Comparison of ENCODE assay signal across 27 cellular contexts in the genomic region with DNA sequence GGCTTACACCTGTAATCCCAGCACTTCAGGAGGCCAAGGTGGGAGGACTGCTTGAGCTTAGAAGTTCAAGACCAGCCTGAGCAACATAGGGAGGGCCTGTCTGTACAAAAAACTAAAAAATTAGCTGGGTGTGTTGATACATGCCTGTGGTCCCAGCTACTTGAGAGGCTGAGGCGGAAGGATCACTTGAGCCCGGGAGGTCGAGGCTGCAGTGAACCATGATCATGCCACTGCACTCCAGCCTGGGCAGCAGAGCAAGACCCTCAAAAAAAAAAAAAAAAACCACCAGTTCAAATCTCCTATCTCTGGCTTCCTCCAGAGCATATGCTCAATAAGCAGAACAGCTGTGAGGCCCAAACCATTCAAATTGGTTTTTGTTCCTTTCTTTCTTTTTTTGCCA. TPM values are rescaled to one million over a fixed set of nuclear protein-coding genes. Genes with fewer than 3 reads are reported as not detected.
DNase-seq lines count a peak whose midpoint lies in the region; ATAC-seq, FAIRE-seq and TF ChIP-seq lines count a peak whose summit lies in the region.
"Had no signal": no experiment of that assay in that cellular context is flagged by ENCODE, and none has a peak within 500 bp of the region (broad histone marks: within the 10 kb centered on the region; RNA-seq: fewer than 3 reads in every experiment).

No MANE protein-coding gene starts in this region.

- peaks cover 67% of the 10 kb centered on the region for H3K79me2 ChIP-seq in GM12878 (ENCODE audit: control insufficient read depth, insufficient read depth, low read length)

- H3K36me3 Mint-ChIP-seq in activated naive CD4-positive, alpha-beta T cell treated with anti-CD3 and anti-CD28 coated beads, Interleukin-2, amount 10 ng/mL, durations not matched to agents 7 days and 5 days = peaks cover 37% of the 10 kb centered on the region
- peaks cover 9% of the 10 kb centered on the region for H3K36me3 Mint-ChIP-seq in IgD-negative memory B cell
- H3K36me3 Mint-ChIP-seq in naive thymus-derived CD8-positive, alpha-beta T cell = peaks cover 0 to 24% (median 4%) of the 10 kb centered on the region in 3 donors

- no peak overlapping the region for H3K4me3 ChIP-seq in GM12878
- H3K4me3 ChIP-seq: BLaER1, coronary artery, spleen had no signal

- peak overlapping the region; percentile 28; the same call in 1 of the 2 replicates for H3K27ac ChIP-seq in GM12878 (ENCODE audit: control insufficient read depth, insufficient read depth)
- H3K27ac ChIP-seq: BLaER1, coronary artery, spleen had no signal

- peaks cover 11% of the 10 kb centered on the region for H3K4me1 ChIP-seq in GM12878 (ENCODE audit: control insufficient read depth, insufficient read depth, low read length)

- peaks cover 60% of the 10 kb centered on the region for H3K4me1 Mint-ChIP-seq in activated naive CD4-positive, alpha-beta T cell treated with anti-CD3 and anti-CD28 coated beads, Interleukin-2, amount 10 ng/mL, durations not matched to agents 7 days and 5 days
- H3K4me1 Mint-ChIP-seq in IgD-negative memory B cell = peaks cover 7 to 32% (median 24%) of the 10 kb centered on the region in 3 donors
- H3K4me1 Mint-ChIP-seq in naive thymus-derived CD8-positive, alpha-beta T cell = peaks cover 35 to 80% (median 75%) of the 10 kb centered on the region in 4 donors

- ATAC-seq in GM12878 = no peak; the same call in 2 of the 3 replicates
- peak in 1 of 2 donors; percentile 5 for ATAC-seq in naive thymus-derived CD8-positive, alpha-beta T cell
- ATAC-seq: Panc1; stimulated activated naive B cell treated with anti-CD40 and anti-IgM and Interleukin-4, amounts not matched to agents 10 μg/mL and 1 μg/mL and 100 μg/mL, for 72 hours had no signal

- H3K27me3 Mint-ChIP-seq in activated naive CD4-positive, alpha-beta T cell treated with anti-CD3 and anti-CD28 coated beads, Interleukin-2, amount 10 ng/mL, durations not matched to agents 7 days and 5 days = no peaks in the 10 kb centered on the region
- no peaks in the 10 kb centered on the region for H3K27me3 Mint-ChIP-seq in IgD-negative memory B cell
- no peaks in the 10 kb centered on the region for H3K27me3 Mint-ChIP-seq in naive thymus-derived CD8-positive, alpha-beta T cell
- H3K27me3 Mint-ChIP-seq: stimulated activated naive B cell treated with anti-CD40 and anti-IgM and Interleukin-4, amounts not matched to agents 10 μg/mL and 1 μg/mL and 100 μg/mL, for 72 hours had no signal

- no peaks in the 10 kb centered on the region for H3K9me3 Mint-ChIP-seq in activated naive CD4-positive, alpha-beta T cell treated with anti-CD3 and anti-CD28 coated beads, Interleukin-2, amount 10 ng/mL, durations not matched to agents 7 days and 5 days
- H3K9me3 Mint-ChIP-seq in IgD-negative memory B cell = no peaks in the 10 kb centered on the region
- no peaks in the 10 kb centered on the region for H3K9me3 Mint-ChIP-seq in naive thymus-derived CD8-positive, alpha-beta T cell
- H3K9me3 Mint-ChIP-seq: endodermal cell; H9; stimulated activated naive B cell treated with anti-CD40 and anti-IgM and Interleukin-4, amounts not matched to agents 10 μg/mL and 1 μg/mL and 100 μg/mL, for 72 hours had no signal

- 0 out of 2 replicates have a peak overlapping the region, but pooled peaks have one; percentile 38 for H3K4me2 ChIP-seq in GM12878 (ENCODE audit: control insufficient read depth, insufficient read depth)
- H3K4me2 ChIP-seq: BLaER1 had no signal

- CTCF ChIA-PET in activated naive CD4-positive, alpha-beta T cell treated with anti-CD3 and anti-CD28 coated beads, Interleukin-2, amount 10 ng/mL, durations not matched to agents 7 days and 5 days (lab: Charles Lee) = interaction anchor here (0.6 to 1.1 kb wide), 4 partner anchors 10 to 248 kb away, joined by 3 to 5 read pairs (median 3); no protein-coding TSS in a partner anchor
- CTCF ChIA-PET in GM12878 (lab: Yijun Ruan, JAX) = interaction anchor here (0.7 to 1.7 kb wide), 7 partner anchors 9 to 296 kb away, joined by 3 to 4 read pairs (median 3); no protein-coding TSS in a partner anchor

- BruUV-seq in GM12878 (replicated peaks; lab: Mats Ljungman, UMichigan) = no TSS peak

- RAD21 ChIA-PET in GM12878 (lab: Charles Lee; ENCODE audit: unreplicated experiment) = interaction anchor here (0.7 to 1.3 kb wide), 7 partner anchors 10 to 151 kb away, joined by 3 to 6 read pairs (median 3); no protein-coding TSS in a partner anchor

- TF ChIP-seq POLR2A in GM12878 (IDR thresholded peaks at IDR 0.05; ENCODE audit: low read depth, low read length) = no peak

- no peak overlapping the region for H3K4me3 Mint-ChIP-seq in activated naive CD4-positive, alpha-beta T cell treated with anti-CD3 and anti-CD28 coated beads, Interleukin-2, amount 10 ng/mL, durations not matched to agents 7 days and 5 days
- H3K4me3 Mint-ChIP-seq in IgD-negative memory B cell = peak overlapping the region in 1 of 4 donors; percentile 70
- H3K4me3 Mint-ChIP-seq in naive thymus-derived CD8-positive, alpha-beta T cell = peak overlapping the region in 9 of 10 donors; percentile 46 to 86 (median 70)
- H3K4me3 Mint-ChIP-seq: endodermal cell; H9; stimulated activated naive B cell treated with anti-CD40 and anti-IgM and Interleukin-4, amounts not matched to agents 10 μg/mL and 1 μg/mL and 100 μg/mL, for 72 hours had no signal

- POLR2A ChIA-PET in GM12878 (lab: Charles Lee) = interaction anchor here (0.7 to 1.4 kb wide), 6 partner anchors 9 to 240 kb away, joined by 3 to 7 read pairs (median 3); no protein-coding TSS in a partner anchor
- POLR2A ChIA-PET in naive thymus-derived CD8-positive, alpha-beta T cell (lab: Charles Lee) = interaction anchor here (0.6 to 1.4 kb wide), 7 partner anchors 9 to 1890 kb away, joined by 3 to 5 read pairs (median 3); no protein-coding TSS in a partner anchor

- no peak for TF ChIP-seq RAD21 in GM12878 (IDR thresholded peaks at IDR 0.05; ENCODE audit: insufficient read depth, low read depth, low read length)

- H3K27me3 ChIP-seq in GM12878 (replicated peaks in 1 of 2; ENCODE audit: control insufficient read depth in 2 of 2, insufficient read depth in 2 of 2, low read length in 1 of 2) = no peaks in the 10 kb centered on the region
- H3K27me3 ChIP-seq: BLaER1, spleen had no signal

- peaks cover 0 to 14% of the 10 kb centered on the region in 2 experiments; a peak in 3 of 4 replicates for H3K36me3 ChIP-seq in GM12878 (ENCODE audit: control insufficient read depth in 2 of 2, insufficient read depth in 2 of 2, low read length in 1 of 2)

- intact Hi-C loops in GM12878 (cut with micrococcal nuclease; ENCODE audit: unreplicated experiment) = no loop called here

- H4K20me1 ChIP-seq in GM12878 (ENCODE audit: control insufficient read depth, insufficient read depth) = no peaks in the 10 kb centered on the region; the same call in 1 of the 2 replicates

- no peak for FAIRE-seq in GM12878 (lab: Jason Lieb, UNC)
- FAIRE-seq: bronchial epithelial cell, D721Med, GM12892 had no signal

- 100% methylated on average over 3 of the region's 3 CpGs for WGBS in GM12878 (ENCODE audit: insufficient coverage, insufficient replicate concordance, low lambda C conversion rate, missing lambda C conversion rate)

- no peak for TF ChIP-seq CTCF in GM12878 (IDR thresholded peaks at IDR 0.05 in 2 of 3, conservative IDR thresholded peaks at IDR 0.05 in 1 of 3; ENCODE audit: control insufficient read depth in 2 of 3, extremely low read depth in 1 of 3, insufficient read depth in 1 of 3, low read depth in 3 of 3, low read length in 3 of 3)

- peak overlapping the region; percentile 84 for H3K27ac Mint-ChIP-seq in activated naive CD4-positive, alpha-beta T cell treated with anti-CD3 and anti-CD28 coated beads, Interleukin-2, amount 10 ng/mL, durations not matched to agents 7 days and 5 days
- peak overlapping the region in 2 of 3 donors; percentile 25 to 54 for H3K27ac Mint-ChIP-seq in IgD-negative memory B cell
- H3K27ac Mint-ChIP-seq in naive thymus-derived CD8-positive, alpha-beta T cell = peak overlapping the region; percentile 69 to 96 (median 94)
- H3K27ac Mint-ChIP-seq: stimulated activated naive B cell treated with anti-CD40 and anti-IgM and Interleukin-4, amounts not matched to agents 10 μg/mL and 1 μg/mL and 100 μg/mL, for 72 hours had no signal

- no peak overlapping the region for H2AFZ ChIP-seq in GM12878 (ENCODE audit: control insufficient read depth, low read depth, low read length)

- no peak overlapping the region for H3K9ac ChIP-seq in GM12878 (ENCODE audit: control insufficient read depth, insufficient read depth, low read length)
- H3K9ac ChIP-seq: BLaER1 had no signal

- no peak for TF ChIP-seq EP300 in GM12878 (IDR thresholded peaks at IDR 0.05; ENCODE audit: borderline replicate concordance in 1 of 2, control insufficient read depth in 1 of 2, low read depth in 2 of 2, low read length in 2 of 2)

- no peak for DNase-seq in activated naive CD4-positive, alpha-beta T cell treated with anti-CD3 and anti-CD28 coated beads, Interleukin-2, amount 10 ng/mL, durations not matched to agents 7 days and 5 days
- DNase-seq in activated naive CD4-positive, alpha-beta T cell (lab: John Stamatoyannopoulos, UW) = no peak
- DNase-seq in GM12878 (ENCODE audit: low read depth, low spot score) = no peak
- no peak for DNase-seq in naive thymus-derived CD8-positive, alpha-beta T cell
- DNase-seq in stimulated activated CD4-positive, alpha-beta T cell treated with anti-CD3 and anti-CD28 coated beads, Interleukin-4, amount 100 ng/mL, for 4 hours = no peak
- no peak for DNase-seq in Ammon's horn (ENCODE audit: low spot score)
- DNase-seq in putamen (ENCODE audit: low spot score) = no peak
- DNase-seq: ACHN; activated CD4-positive, alpha-beta T cell treated with anti-CD3 and anti-CD28 coated beads for 4 hours; endodermal cell; H9; kidney glomerular epithelial cell; NCI-H1092; NCI-H187; NCI-H526; SIG-M5; spleen; stimulated activated CD4-positive, alpha-beta T cell treated with anti-CD3 and anti-CD28 coated beads, Interleukin-2, amount 100 ng/mL, for 48 hours; stimulated activated naive B cell treated with anti-CD40 and anti-IgM and Interleukin-4, amounts not matched to agents 10 μg/mL and 1 μg/mL and 100 μg/mL, for 72 hours; SW 1271 had no signal

- SMC1A ChIA-PET in GM12878 (lab: Charles Lee; ENCODE audit: uncharacterized antibody, unreplicated experiment) = interaction anchor here (0.7 to 2.5 kb wide), 16 partner anchors 9 to 138 kb away, joined by 3 to 11 read pairs (median 5); no protein-coding TSS in a partner anchor

- in situ Hi-C loops in GM12878 (cut with MboI) = no loop called here

- no peaks in the 10 kb centered on the region for H3K9me3 ChIP-seq in GM12878 (replicated peaks; ENCODE audit: control insufficient read depth, insufficient read depth, low read length)
- H3K9me3 ChIP-seq: BLaER1, spleen had no signal

RNA-seq across cellular contexts. Expression of a gene that starts 53.4 kb away (rescaled TPM):
- polyA plus RNA-seq in IgD-negative memory B cell = 10.2 TPM
- total RNA-seq in GM12878 (2013; cell fraction: nucleolus; rRNA removed) = 96.4 and 97.4 TPM in 2 replicates
- total RNA-seq in GM12878 (2014; rRNA removed) = 13.4 and 14.1 TPM in 2 replicates
- total RNA-seq in GM12878 (2014; rRNA removed; fragmentation: Illumina TruSeq; extraction: Trizol) = 15.5 and 16.2 TPM in 2 replicates
- total RNA-seq in GM12878 (2021) = 34.1 and 35.3 TPM in 2 replicates
- 9.4 TPM for polyA plus RNA-seq in GM12878 (2011; ENCODE audit: low read depth)
- polyA plus RNA-seq in GM12878 (2011; rRNA removed) = 19.0 and 30.8 TPM in 2 replicates
- polyA plus RNA-seq in GM12878 (2011; cell fraction: cytosol; rRNA removed) = 13.4 and 18.3 TPM in 2 replicates
- 23.9 and 29.3 TPM in 2 replicates for polyA plus RNA-seq in GM12878 (2011; cell fraction: nucleus; rRNA removed)
- 13.6 and 15.9 TPM in 2 replicates for polyA plus RNA-seq in GM12878 (2012)
- polyA plus RNA-seq in GM12878 (2014; fragmentation: Illumina TruSeq; extraction: Trizol) = 20.5 and 22.6 TPM in 2 replicates
- polyA plus RNA-seq in GM12878 (2014; fragmentation: Nextera tagmentation; extraction: Ambion mirVana) = 1 to 10 TPM; 5.1 to 7.4 TPM
- 13.1 and 15.4 TPM in 2 replicates for polyA plus RNA-seq in GM12878 (2014; rRNA removed)
- 1 to 10 TPM; 7.0 to 7.7 TPM for polyA plus RNA-seq in GM12878 (2016; fragmentation: Nextera tagmentation; extraction: Ambion mirVana)
- 32.6 and 115 TPM in 2 replicates for polyA minus RNA-seq in GM12878 (2011; rRNA and poly(A)+ RNA removed)
- polyA minus RNA-seq in GM12878 (2011; cell fraction: cytosol; rRNA and poly(A)+ RNA removed) = 12.2 and 13.2 TPM in 2 replicates
- 18.5 and 29.1 TPM in 2 replicates for polyA minus RNA-seq in GM12878 (2011; cell fraction: nucleus; rRNA and poly(A)+ RNA removed)
- 10 to 100 TPM; 66.1 to 68.2 TPM for total RNA-seq in naive thymus-derived CD8-positive, alpha-beta T cell
- polyA plus RNA-seq in naive thymus-derived CD8-positive, alpha-beta T cell = 10 to 100 TPM; 10.2 to 23.7 (median 13.5) TPM

Comparison
In these comparisons a context has a peak if more than half of its experiments do, and no peak if none do; other contexts are left out.
1. H3K27ac Mint-ChIP-seq: peak in every context shown above with its lines; median percentile 94 in naive thymus-derived CD8-positive, alpha-beta T cell; 84 in activated naive CD4-positive, alpha-beta T cell treated with anti-CD3 and anti-CD28 coated beads, Interleukin-2, amount 10 ng/mL, durations not matched to agents 7 days and 5 days; 40 in IgD-negative memory B cell.